23 cellular contexts compared by ENCODE assay signal in the genomic region with DNA sequence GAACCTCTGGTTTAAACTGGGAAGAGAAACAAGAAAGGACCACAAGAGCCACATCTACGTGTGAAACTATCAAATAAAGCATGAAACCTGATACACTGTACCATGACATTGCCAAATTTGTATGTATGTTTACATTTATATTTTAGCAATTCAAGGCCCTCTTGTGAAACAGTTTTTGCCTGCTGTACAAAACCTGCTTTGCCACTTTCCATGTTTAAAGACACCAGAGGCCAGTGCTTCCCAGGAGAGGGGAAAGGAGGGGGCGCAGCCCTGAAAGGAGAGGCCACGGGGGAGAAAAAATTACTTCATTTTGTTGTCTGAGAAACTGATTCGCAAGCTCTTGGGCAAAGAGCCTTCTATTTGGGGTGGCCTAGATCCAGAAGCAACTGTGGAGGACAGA.
DNase-seq lines count a peak whose midpoint lies in the region; ATAC-seq and TF ChIP-seq lines count a peak whose summit lies in the region.
"Had no signal": no experiment of that assay in that cellular context is flagged by ENCODE, and none has a peak within 500 bp of the region (broad histone marks: within the 10 kb centered on the region; RNA-seq: fewer than 3 reads in every experiment).

No MANE protein-coding gene starts in this region.

- TF ChIP-seq POLR2A in prostate gland (IDR thresholded peaks at IDR 0.05) = no peak

- BruUV-seq in A673 (replicated peaks; lab: Mats Ljungman, UMichigan) = no TSS peak

- H3K36me3 ChIP-seq in prostate gland (no peaks in the 10 kb centered on the region), A673 (ENCODE audit: insufficient read depth, low read length, poor library complexity, severe bottlenecking) (no peaks in the 10 kb centered on the region), psoas muscle (ENCODE audit: insufficient read depth in 1 of 2, low read depth in 1 of 2) (no peaks in the 10 kb centered on the region)
- H3K36me3 ChIP-seq: thoracic aorta had no signal

- WGBS in prostate gland = 29% methylated on average over 4 of the region's 4 CpGs
- 57 to 79% (median 66%) methylated on average over 4 of the region's 4 CpGs for WGBS in psoas muscle, 3 donors

- CTCF ChIA-PET in A673 (lab: Charles Lee) = no interaction called here

- no peak overlapping the region for H3K4me3 ChIP-seq in LNCaP clone FGC (ENCODE audit: low read depth, low read length)
- no peak overlapping the region for H3K4me3 ChIP-seq in prostate gland
- no peak overlapping the region for H3K4me3 ChIP-seq in A673 (ENCODE audit: low read depth, low read length, poor library complexity, severe bottlenecking)
- H3K4me3 ChIP-seq in psoas muscle = no peak overlapping the region
- H3K4me3 ChIP-seq: thoracic aorta had no signal

- TF ChIP-seq CTCF in LNCaP clone FGC (IDR thresholded peaks at IDR 0.05; ENCODE audit: control insufficient read depth, extremely low read depth, insufficient read depth) (no peak), prostate gland (IDR thresholded peaks at IDR 0.05) (no peak), A673 (conservative IDR thresholded peaks at IDR 0.05; ENCODE audit: low read depth, low read length) (no peak), psoas muscle (IDR thresholded peaks at IDR 0.05) (no peak)

- H3K9me3 ChIP-seq in prostate gland = no peaks in the 10 kb centered on the region
- H3K9me3 ChIP-seq in A673 (ENCODE audit: low read depth, low read length, poor library complexity, severe bottlenecking) = no peaks in the 10 kb centered on the region
- no peaks in the 10 kb centered on the region for H3K9me3 ChIP-seq in psoas muscle
- H3K9me3 ChIP-seq: SK-N-SH, thoracic aorta had no signal

- H3K27me3 ChIP-seq in prostate gland (replicated peaks; ENCODE audit: insufficient read depth) = no peaks in the 10 kb centered on the region
- H3K27me3 ChIP-seq in A673 (replicated peaks; ENCODE audit: insufficient read depth, low read depth, low read length, poor library complexity) = no peaks in the 10 kb centered on the region
- H3K27me3 ChIP-seq in psoas muscle (ENCODE audit: insufficient read depth in 3 of 3, low read length in 2 of 3) = no peaks in the 10 kb centered on the region

- H3K27ac ChIP-seq in prostate gland = no peak overlapping the region
- H3K27ac ChIP-seq in A673 (ENCODE audit: low read depth, low read length, poor library complexity, severe bottlenecking) = no peak overlapping the region
- H3K27ac ChIP-seq in psoas muscle = no peak overlapping the region

- no peak for ATAC-seq in psoas muscle
- ATAC-seq: activated CD8-positive, alpha-beta T cell treated with anti-CD3 and anti-CD28 coated beads, Interleukin-2, amount 10 ng/mL, durations not matched to agents 7 days and 5 days; HCT116 had no signal

- H3K4me1 ChIP-seq in prostate gland (replicated peaks) (no peaks in the 10 kb centered on the region), A673 (ENCODE audit: insufficient read depth, low read length, poor library complexity, severe bottlenecking) (no peaks in the 10 kb centered on the region), psoas muscle (no peaks in the 10 kb centered on the region)

- DNase-seq in LNCaP clone FGC (ENCODE audit: low read depth) (peak; percentile 59), NCI-H510A (lab: John Stamatoyannopoulos, UW) (peak; percentile 42), fibroblast of gingiva (ENCODE audit: low read depth) (peak; percentile 3), prostate gland (ENCODE audit: low spot score) (peak; percentile 10), A673 (ENCODE audit: low spot score) (no peak), ACHN (no peak), psoas muscle (no peak)
- DNase-seq: activated CD8-positive, alpha-beta T cell treated with anti-CD3 and anti-CD28 coated beads, Interleukin-2, amount 10 ng/mL, durations not matched to agents 7 days and 5 days; activated naive CD4-positive, alpha-beta T cell; activated T-cell treated with anti-CD3 and anti-CD28 coated beads, Interleukin-2, amount 50 U/mL, for 1 hour; amygdala; caudate nucleus; CD8-positive, alpha-beta memory T cell; DND-41; Karpas-422; midbrain; NCI-H1092 treated with DMSO at 0.1 percent for 48 hours; NK-92 treated with Interleukin-12 subunit alpha and Interleukin-12 subunit beta, amount 100 ng/mL, for 24 hours; posterior cingulate gyrus; SK-N-SH; stimulated activated naive CD4-positive, alpha-beta T cell had no signal

- intact Hi-C loops in prostate gland (cut with DNase I) (no loop called here), A673 (cut with micrococcal nuclease; ENCODE audit: unreplicated experiment) (no loop called here), psoas muscle (cut with DNase I) (no loop called here)

- POLR2A ChIA-PET in A673 (lab: Charles Lee; ENCODE audit: low non-redundant PET) = no interaction called here

- in situ Hi-C loops in ACHN (cut with HindIII; ENCODE audit: low pct_ligation_motif_present, low pct_unique_long_range_greater_than_20kb, low sequenced_read_pairs) = no loop called here

Comparison
In these comparisons a context has a peak if more than half of its experiments do, and no peak if none do; other contexts are left out.
1. DNase-seq: peak in LNCaP clone FGC (single experiment), NCI-H510A (single experiment), fibroblast of gingiva (single experiment) and prostate gland (single experiment); none in A673 (single experiment), ACHN (single experiment) and psoas muscle (0 of 2).